1 cellular context compared by ENCODE assay signal in the genomic region with DNA sequence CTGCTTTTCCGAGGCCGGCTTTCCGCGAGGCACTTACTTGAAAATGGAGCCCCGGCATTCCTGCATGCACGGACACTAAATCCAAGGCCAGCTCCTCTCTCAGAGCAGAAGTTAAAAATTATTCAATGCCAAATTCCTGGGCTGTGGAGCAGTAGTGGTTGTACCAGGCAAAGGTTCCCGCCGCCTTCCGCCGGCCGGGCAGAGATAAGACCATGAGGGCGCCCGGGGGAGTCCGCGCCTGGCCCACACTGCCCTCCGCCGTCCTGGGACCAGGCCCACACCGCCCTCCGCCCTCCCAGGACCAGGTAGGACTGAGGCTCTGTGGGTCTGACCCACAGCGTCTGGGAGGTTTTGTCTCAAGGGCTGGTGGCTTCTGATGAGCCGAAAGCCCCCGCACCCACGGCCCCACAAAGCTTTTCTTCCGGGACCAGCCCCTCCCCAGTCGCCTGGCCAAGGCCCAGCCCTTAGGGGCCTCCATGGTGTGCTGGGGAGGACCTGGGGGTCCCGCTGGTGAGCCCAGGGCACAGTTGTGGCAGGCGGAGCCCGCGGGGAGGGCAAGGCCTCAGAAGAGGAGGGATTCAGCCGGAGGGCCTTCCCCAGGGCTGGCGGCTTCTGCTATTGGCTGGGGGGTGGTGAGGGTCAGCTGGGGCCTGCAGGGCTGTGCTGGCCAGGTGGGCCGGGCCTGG.
TF ChIP-seq lines count a peak whose summit lies in the region.

No MANE protein-coding gene starts in this region.

TF ChIP-seq in HepG2, 621 proteins besides CTCF, POLR2A, EP300 and RAD21 (continued from another document and continues in another):
- TF ChIP-seq, protein P1, sequence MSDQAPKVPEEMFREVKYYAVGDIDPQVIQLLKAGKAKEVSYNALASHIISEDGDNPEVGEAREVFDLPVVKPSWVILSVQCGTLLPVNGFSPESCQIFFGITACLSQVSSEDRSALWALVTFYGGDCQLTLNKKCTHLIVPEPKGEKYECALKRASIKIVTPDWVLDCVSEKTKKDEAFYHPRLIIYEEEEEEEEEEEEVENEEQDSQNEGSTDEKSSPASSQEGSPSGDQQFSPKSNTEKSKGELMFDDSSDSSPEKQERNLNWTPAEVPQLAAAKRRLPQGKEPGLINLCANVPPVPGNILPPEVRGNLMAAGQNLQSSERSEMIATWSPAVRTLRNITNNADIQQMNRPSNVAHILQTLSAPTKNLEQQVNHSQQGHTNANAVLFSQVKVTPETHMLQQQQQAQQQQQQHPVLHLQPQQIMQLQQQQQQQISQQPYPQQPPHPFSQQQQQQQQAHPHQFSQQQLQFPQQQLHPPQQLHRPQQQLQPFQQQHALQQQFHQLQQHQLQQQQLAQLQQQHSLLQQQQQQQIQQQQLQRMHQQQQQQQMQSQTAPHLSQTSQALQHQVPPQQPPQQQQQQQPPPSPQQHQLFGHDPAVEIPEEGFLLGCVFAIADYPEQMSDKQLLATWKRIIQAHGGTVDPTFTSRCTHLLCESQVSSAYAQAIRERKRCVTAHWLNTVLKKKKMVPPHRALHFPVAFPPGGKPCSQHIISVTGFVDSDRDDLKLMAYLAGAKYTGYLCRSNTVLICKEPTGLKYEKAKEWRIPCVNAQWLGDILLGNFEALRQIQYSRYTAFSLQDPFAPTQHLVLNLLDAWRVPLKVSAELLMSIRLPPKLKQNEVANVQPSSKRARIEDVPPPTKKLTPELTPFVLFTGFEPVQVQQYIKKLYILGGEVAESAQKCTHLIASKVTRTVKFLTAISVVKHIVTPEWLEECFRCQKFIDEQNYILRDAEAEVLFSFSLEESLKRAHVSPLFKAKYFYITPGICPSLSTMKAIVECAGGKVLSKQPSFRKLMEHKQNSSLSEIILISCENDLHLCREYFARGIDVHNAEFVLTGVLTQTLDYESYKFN (CRISPR knock-in tag; conservative IDR thresholded peaks at IDR 0.05), result no peak; the same call in none of the 2 replicates
- TF ChIP-seq ZNF605 (CRISPR knock-in tag; IDR thresholded peaks at IDR 0.05), result peak; percentile 59; the same call in 1 of the 2 replicates
- TF ChIP-seq, protein P2, sequence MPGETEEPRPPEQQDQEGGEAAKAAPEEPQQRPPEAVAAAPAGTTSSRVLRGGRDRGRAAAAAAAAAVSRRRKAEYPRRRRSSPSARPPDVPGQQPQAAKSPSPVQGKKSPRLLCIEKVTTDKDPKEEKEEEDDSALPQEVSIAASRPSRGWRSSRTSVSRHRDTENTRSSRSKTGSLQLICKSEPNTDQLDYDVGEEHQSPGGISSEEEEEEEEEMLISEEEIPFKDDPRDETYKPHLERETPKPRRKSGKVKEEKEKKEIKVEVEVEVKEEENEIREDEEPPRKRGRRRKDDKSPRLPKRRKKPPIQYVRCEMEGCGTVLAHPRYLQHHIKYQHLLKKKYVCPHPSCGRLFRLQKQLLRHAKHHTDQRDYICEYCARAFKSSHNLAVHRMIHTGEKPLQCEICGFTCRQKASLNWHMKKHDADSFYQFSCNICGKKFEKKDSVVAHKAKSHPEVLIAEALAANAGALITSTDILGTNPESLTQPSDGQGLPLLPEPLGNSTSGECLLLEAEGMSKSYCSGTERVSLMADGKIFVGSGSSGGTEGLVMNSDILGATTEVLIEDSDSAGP (CRISPR knock-in tag; IDR thresholded peaks at IDR 0.05; ENCODE audit: borderline replicate concordance), result no peak; the same call in 1 of the 2 replicates
- 0 out of 2 replicates have a peak, but pooled peaks have one; percentile 44 for TF ChIP-seq ZNF773 (CRISPR knock-in tag; IDR thresholded peaks at IDR 0.05; ENCODE audit: borderline replicate concordance)
- no peak for TF ChIP-seq KDM3A (CRISPR knock-in tag; IDR thresholded peaks at IDR 0.05; ENCODE audit: low read depth)
- TF ChIP-seq ZFY (CRISPR knock-in tag; IDR thresholded peaks at IDR 0.05), result peak; percentile 87
- no peak for TF ChIP-seq ZSCAN29 (CRISPR knock-in tag; conservative IDR thresholded peaks at IDR 0.05)
- peak; percentile 17 for TF ChIP-seq TEAD3 (CRISPR knock-in tag; optimal IDR thresholded peaks at IDR 0.05; ENCODE audit: borderline replicate concordance)
- no peak for TF ChIP-seq RFX1 (IDR thresholded peaks at IDR 0.05)
- TF ChIP-seq, protein P3, sequence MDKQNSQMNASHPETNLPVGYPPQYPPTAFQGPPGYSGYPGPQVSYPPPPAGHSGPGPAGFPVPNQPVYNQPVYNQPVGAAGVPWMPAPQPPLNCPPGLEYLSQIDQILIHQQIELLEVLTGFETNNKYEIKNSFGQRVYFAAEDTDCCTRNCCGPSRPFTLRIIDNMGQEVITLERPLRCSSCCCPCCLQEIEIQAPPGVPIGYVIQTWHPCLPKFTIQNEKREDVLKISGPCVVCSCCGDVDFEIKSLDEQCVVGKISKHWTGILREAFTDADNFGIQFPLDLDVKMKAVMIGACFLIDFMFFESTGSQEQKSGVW (CRISPR knock-in tag; IDR thresholded peaks at IDR 0.05; ENCODE audit: borderline replicate concordance), result no peak
- no peak for TF ChIP-seq ZBTB8A (CRISPR knock-in tag; IDR thresholded peaks at IDR 0.05; ENCODE audit: borderline replicate concordance, low read depth)
- no peak for TF ChIP-seq NBN (conservative IDR thresholded peaks at IDR 0.05)
- no peak for TF ChIP-seq POGZ (CRISPR knock-in tag; IDR thresholded peaks at IDR 0.05)
- no peak for TF ChIP-seq TARDBP (CRISPR knock-in tag; IDR thresholded peaks at IDR 0.05)
- TF ChIP-seq, protein P4, sequence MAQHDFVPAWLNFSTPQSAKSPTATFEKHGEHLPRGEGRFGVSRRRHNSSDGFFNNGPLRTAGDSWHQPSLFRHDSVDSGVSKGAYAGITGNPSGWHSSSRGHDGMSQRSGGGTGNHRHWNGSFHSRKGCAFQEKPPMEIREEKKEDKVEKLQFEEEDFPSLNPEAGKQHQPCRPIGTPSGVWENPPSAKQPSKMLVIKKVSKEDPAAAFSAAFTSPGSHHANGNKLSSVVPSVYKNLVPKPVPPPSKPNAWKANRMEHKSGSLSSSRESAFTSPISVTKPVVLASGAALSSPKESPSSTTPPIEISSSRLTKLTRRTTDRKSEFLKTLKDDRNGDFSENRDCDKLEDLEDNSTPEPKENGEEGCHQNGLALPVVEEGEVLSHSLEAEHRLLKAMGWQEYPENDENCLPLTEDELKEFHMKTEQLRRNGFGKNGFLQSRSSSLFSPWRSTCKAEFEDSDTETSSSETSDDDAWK (CRISPR knock-in tag; IDR thresholded peaks at IDR 0.05), result no peak
- no peak for TF ChIP-seq ZNF841 (CRISPR knock-in tag; IDR thresholded peaks at IDR 0.05; ENCODE audit: borderline replicate concordance)
- TF ChIP-seq, protein P5, sequence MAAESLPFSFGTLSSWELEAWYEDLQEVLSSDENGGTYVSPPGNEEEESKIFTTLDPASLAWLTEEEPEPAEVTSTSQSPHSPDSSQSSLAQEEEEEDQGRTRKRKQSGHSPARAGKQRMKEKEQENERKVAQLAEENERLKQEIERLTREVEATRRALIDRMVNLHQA (CRISPR knock-in tag; IDR thresholded peaks at IDR 0.05), result no peak
- no peak for TF ChIP-seq SMYD3 (CRISPR knock-in tag; IDR thresholded peaks at IDR 0.05)
- no peak for TF ChIP-seq ZSCAN12 (CRISPR knock-in tag; IDR thresholded peaks at IDR 0.05)
- no peak for TF ChIP-seq ZNF382 (CRISPR knock-in tag; IDR thresholded peaks at IDR 0.05; ENCODE audit: borderline replicate concordance)
- no peak for TF ChIP-seq HNRNPK (IDR thresholded peaks at IDR 0.05; ENCODE audit: low read depth, low read length, poor library complexity, severe bottlenecking)
- TF ChIP-seq, protein P6, sequence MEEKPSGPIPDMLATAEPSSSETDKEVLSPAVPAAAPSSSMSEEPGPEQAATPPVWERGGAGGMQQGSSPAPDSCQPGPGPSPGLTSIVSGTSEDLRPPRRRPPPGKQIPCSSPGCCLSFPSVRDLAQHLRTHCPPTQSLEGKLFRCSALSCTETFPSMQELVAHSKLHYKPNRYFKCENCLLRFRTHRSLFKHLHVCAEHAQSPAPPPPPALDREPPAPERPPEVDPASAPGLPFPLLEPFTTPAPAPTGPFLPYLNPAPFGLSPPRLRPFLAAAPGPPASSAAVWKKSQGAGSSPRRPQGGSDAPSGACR (CRISPR knock-in tag; IDR thresholded peaks at IDR 0.05), result no peak
- peak in 1 of 2 experiments; percentile 15; a peak in 1 of 4 replicates for TF ChIP-seq KLF16 (CRISPR knock-in tag; IDR thresholded peaks at IDR 0.05)
- TF ChIP-seq GABPA (IDR thresholded peaks at IDR 0.05; ENCODE audit: low read depth, low read length), result no peak
- TF ChIP-seq GABPA (CRISPR knock-in tag; IDR thresholded peaks at IDR 0.05; ENCODE audit: low read depth), result no peak
- 0 out of 2 replicates have a peak, but pooled peaks have one; percentile 4 for TF ChIP-seq TBX2 (CRISPR knock-in tag; IDR thresholded peaks at IDR 0.05; ENCODE audit: borderline replicate concordance)
- TF ChIP-seq ASH2L (IDR thresholded peaks at IDR 0.05; ENCODE audit: insufficient read length, low read depth, low read length), result peak; percentile 31
- TF ChIP-seq ZNF570 (CRISPR knock-in tag; IDR thresholded peaks at IDR 0.05; ENCODE audit: borderline replicate concordance), result no peak
- TF ChIP-seq ZBTB7A (CRISPR knock-in tag; IDR thresholded peaks at IDR 0.05), result peak; percentile 69; the same call in 1 of the 2 replicates
- peak; percentile 27; the same call in 1 of the 2 replicates for TF ChIP-seq NFYC (CRISPR knock-in tag; IDR thresholded peaks at IDR 0.05)
- no peak for TF ChIP-seq NCOR1 (IDR thresholded peaks at IDR 0.05; ENCODE audit: borderline replicate concordance, low read length)
- no peak for TF ChIP-seq BRCA1 (CRISPR knock-in tag; IDR thresholded peaks at IDR 0.05)
- TF ChIP-seq ZNF782 (CRISPR knock-in tag; IDR thresholded peaks at IDR 0.05; ENCODE audit: borderline replicate concordance), result no peak
- TF ChIP-seq RBFOX2 (IDR thresholded peaks at IDR 0.05; ENCODE audit: low read depth, low read length), result peak; percentile 66
- TF ChIP-seq, protein P7, sequence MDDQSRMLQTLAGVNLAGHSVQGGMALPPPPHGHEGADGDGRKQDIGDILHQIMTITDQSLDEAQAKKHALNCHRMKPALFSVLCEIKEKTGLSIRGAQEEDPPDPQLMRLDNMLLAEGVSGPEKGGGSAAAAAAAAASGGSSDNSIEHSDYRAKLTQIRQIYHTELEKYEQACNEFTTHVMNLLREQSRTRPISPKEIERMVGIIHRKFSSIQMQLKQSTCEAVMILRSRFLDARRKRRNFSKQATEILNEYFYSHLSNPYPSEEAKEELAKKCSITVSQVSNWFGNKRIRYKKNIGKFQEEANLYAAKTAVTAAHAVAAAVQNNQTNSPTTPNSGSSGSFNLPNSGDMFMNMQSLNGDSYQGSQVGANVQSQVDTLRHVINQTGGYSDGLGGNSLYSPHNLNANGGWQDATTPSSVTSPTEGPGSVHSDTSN (CRISPR knock-in tag; IDR thresholded peaks at IDR 0.05; ENCODE audit: borderline replicate concordance), result no peak
- TF ChIP-seq KLF12 (CRISPR knock-in tag; IDR thresholded peaks at IDR 0.05; ENCODE audit: borderline replicate concordance), result no peak
- 0 out of 2 replicates have a peak, but pooled peaks have one; percentile 9 for TF ChIP-seq ZNF768 (CRISPR knock-in tag; IDR thresholded peaks at IDR 0.05)
- TF ChIP-seq ZNF746 (CRISPR knock-in tag; IDR thresholded peaks at IDR 0.05), result 0 out of 2 replicates have a peak, but pooled peaks have one; percentile 25
- TF ChIP-seq CBX2 (IDR thresholded peaks at IDR 0.05; ENCODE audit: low read depth, low read length), result no peak
- no peak for TF ChIP-seq CBX2 (CRISPR knock-in tag; IDR thresholded peaks at IDR 0.05; ENCODE audit: low read depth)
- peak; percentile 17; the same call in 1 of the 2 replicates for TF ChIP-seq ZNF543 (CRISPR knock-in tag; IDR thresholded peaks at IDR 0.05)
- 0 out of 2 replicates have a peak, but pooled peaks have one; percentile 14 for TF ChIP-seq RXRB (CRISPR knock-in tag; IDR thresholded peaks at IDR 0.05; ENCODE audit: borderline replicate concordance)
- TF ChIP-seq, protein P8, sequence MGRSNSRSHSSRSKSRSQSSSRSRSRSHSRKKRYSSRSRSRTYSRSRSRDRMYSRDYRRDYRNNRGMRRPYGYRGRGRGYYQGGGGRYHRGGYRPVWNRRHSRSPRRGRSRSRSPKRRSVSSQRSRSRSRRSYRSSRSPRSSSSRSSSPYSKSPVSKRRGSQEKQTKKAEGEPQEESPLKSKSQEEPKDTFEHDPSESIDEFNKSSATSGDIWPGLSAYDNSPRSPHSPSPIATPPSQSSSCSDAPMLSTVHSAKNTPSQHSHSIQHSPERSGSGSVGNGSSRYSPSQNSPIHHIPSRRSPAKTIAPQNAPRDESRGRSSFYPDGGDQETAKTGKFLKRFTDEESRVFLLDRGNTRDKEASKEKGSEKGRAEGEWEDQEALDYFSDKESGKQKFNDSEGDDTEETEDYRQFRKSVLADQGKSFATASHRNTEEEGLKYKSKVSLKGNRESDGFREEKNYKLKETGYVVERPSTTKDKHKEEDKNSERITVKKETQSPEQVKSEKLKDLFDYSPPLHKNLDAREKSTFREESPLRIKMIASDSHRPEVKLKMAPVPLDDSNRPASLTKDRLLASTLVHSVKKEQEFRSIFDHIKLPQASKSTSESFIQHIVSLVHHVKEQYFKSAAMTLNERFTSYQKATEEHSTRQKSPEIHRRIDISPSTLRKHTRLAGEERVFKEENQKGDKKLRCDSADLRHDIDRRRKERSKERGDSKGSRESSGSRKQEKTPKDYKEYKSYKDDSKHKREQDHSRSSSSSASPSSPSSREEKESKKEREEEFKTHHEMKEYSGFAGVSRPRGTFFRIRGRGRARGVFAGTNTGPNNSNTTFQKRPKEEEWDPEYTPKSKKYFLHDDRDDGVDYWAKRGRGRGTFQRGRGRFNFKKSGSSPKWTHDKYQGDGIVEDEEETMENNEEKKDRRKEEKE (IDR thresholded peaks at IDR 0.05), result no peak
- no peak for TF ChIP-seq SIN3A (IDR thresholded peaks at IDR 0.05; ENCODE audit: borderline replicate concordance, low read depth, low read length)
- no peak for TF ChIP-seq MTA3 (CRISPR knock-in tag; IDR thresholded peaks at IDR 0.05)
- TF ChIP-seq, protein P9, sequence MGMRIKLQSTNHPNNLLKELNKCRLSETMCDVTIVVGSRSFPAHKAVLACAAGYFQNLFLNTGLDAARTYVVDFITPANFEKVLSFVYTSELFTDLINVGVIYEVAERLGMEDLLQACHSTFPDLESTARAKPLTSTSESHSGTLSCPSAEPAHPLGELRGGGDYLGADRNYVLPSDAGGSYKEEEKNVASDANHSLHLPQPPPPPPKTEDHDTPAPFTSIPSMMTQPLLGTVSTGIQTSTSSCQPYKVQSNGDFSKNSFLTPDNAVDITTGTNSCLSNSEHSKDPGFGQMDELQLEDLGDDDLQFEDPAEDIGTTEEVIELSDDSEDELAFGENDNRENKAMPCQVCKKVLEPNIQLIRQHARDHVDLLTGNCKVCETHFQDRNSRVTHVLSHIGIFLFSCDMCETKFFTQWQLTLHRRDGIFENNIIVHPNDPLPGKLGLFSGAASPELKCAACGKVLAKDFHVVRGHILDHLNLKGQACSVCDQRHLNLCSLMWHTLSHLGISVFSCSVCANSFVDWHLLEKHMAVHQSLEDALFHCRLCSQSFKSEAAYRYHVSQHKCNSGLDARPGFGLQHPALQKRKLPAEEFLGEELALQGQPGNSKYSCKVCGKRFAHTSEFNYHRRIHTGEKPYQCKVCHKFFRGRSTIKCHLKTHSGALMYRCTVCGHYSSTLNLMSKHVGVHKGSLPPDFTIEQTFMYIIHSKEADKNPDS (CRISPR knock-in tag; IDR thresholded peaks at IDR 0.05), result no peak
- TF ChIP-seq ZFP82 (CRISPR knock-in tag; IDR thresholded peaks at IDR 0.05; ENCODE audit: borderline replicate concordance), result no peak
- no peak for TF ChIP-seq ZNF354B (CRISPR knock-in tag; IDR thresholded peaks at IDR 0.05)
- TF ChIP-seq MTF1 (CRISPR knock-in tag; IDR thresholded peaks at IDR 0.05), result no peak
- no peak for TF ChIP-seq PCBP2 (optimal IDR thresholded peaks at IDR 0.05; ENCODE audit: low read depth, low read length, poor library complexity, severe bottlenecking)
- TF ChIP-seq RBM39 (IDR thresholded peaks at IDR 0.05; ENCODE audit: low read depth, low read length, poor library complexity, severe bottlenecking), result no peak
